Comparison of ENCODE assay signal across 9 cellular contexts in the genomic region with DNA sequence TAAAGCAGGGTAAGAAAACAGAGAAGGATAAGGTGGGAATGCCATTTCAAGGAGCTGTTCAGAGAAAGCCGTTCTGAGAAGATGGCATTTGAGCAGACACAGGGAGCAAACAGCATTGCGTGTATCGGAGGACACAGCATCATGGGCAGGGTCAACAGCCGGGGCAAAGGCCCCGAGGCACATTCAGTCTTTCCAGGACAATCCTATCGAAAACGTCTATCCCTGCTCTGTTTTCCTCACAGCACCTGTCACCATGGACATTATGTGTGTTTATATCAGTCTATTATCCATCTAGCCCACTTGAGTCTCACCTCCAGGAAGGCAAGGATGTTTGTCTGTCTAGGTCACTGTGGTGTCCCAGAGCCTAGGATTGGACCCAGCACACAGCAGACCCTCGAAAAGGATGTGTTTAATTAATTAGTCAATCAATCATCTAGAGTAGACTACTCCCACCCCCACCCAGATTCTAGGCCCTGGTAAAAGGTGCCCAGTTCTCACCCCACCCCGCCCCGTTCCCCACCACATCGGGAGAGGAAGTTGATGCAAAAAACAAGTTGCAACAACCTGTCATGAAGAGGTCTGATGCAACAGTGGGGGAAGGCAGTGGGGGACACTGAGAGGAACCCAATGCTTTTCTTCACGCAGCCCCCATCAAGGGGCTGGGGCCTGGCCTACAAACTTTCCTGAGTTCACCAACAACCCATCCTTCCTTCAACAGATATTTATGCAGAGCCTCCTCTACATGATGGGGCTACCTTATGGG.
DNase-seq lines count a peak whose midpoint lies in the region; ATAC-seq and TF ChIP-seq lines count a peak whose summit lies in the region.
"Had no signal": no experiment of that assay in that cellular context is flagged by ENCODE, and none has a peak within 500 bp of the region (broad histone marks: within the 10 kb centered on the region; RNA-seq: fewer than 3 reads in every experiment).

No MANE protein-coding gene starts in this region.

- peaks cover 14% of the 10 kb centered on the region for H3K4me1 Mint-ChIP-seq in HFFc6 (ENCODE audit: low read depth)

- DNase-seq in stimulated activated CD4-positive, alpha-beta T cell treated with anti-CD3 and anti-CD28 coated beads, Interleukin-1b, Interleukin-23, amount 100 ng/mL, for 48 hours = peak; percentile 34
- DNase-seq in stimulated activated CD4-positive, alpha-beta T cell treated with anti-CD3 and anti-CD28 coated beads, Interleukin-12 subunit alpha, Interleukin-12 subunit beta, amount 100 ng/mL, for 4 hours = no peak
- DNase-seq in activated effector memory CD4-positive, alpha-beta T cell treated with Interleukin-2 at 50 U/mL for 16 hours = peak; percentile 61
- DNase-seq in T1000 (lab: John Stamatoyannopoulos, UW) (no peak), HFFc6 (no peak)

- 74% methylated on average over 12 of the region's 12 CpGs for WGBS in liver

- H3K36me3 Mint-ChIP-seq in HFFc6 (ENCODE audit: low read depth) = no peaks in the 10 kb centered on the region

- H3K9ac ChIP-seq in liver (ENCODE audit: low read depth in 1 of 2, low read length in 2 of 2) = no peak overlapping the region

- TF ChIP-seq CTCF in liver (IDR thresholded peaks at IDR 0.05; ENCODE audit: low read depth, low read length, missing input control) (no peak), HFFc6 (IDR thresholded peaks at IDR 0.05) (no peak)

- no peak for TF ChIP-seq RAD21 in liver (IDR thresholded peaks at IDR 0.05)

- no peaks in the 10 kb centered on the region for H3K4me1 ChIP-seq in liver (ENCODE audit: control insufficient read depth in 4 of 4, insufficient read depth in 4 of 4, low read length in 3 of 4)

- H3K9me3 Mint-ChIP-seq in HFFc6 = no peaks in the 10 kb centered on the region

- no peaks in the 10 kb centered on the region for H3K36me3 ChIP-seq in liver (ENCODE audit: control insufficient read depth in 4 of 4, insufficient read depth in 3 of 4, low read depth in 1 of 4, low read length in 3 of 4)

- no peaks in the 10 kb centered on the region for H3K27me3 ChIP-seq in liver (ENCODE audit: control insufficient read depth in 4 of 4, insufficient read depth in 4 of 4, low read length in 3 of 4)

- H3K4me3 Mint-ChIP-seq in HFFc6 = no peak overlapping the region

- H3K27ac Mint-ChIP-seq in HFFc6 = no peak overlapping the region

- ATAC-seq in GM21723 (IDR thresholded peaks at IDR 0.05; ENCODE audit: unreplicated experiment) (no peak), GM19351 (IDR thresholded peaks at IDR 0.05; ENCODE audit: unreplicated experiment) (no peak)

- peaks cover 12% of the 10 kb centered on the region for H3K27me3 Mint-ChIP-seq in HFFc6 (ENCODE audit: insufficient read depth)

- H3K4me3 ChIP-seq in liver (ENCODE audit: low read depth in 1 of 3, low read length in 3 of 3) = no peak overlapping the region

- H3K27ac ChIP-seq in liver (ENCODE audit: low read depth in 1 of 2, low read length in 2 of 2) = peak overlapping the region; percentile 60 to 76
- H3K27ac ChIP-seq: C4-2B had no signal

- no peaks in the 10 kb centered on the region for H3K9me3 ChIP-seq in liver (ENCODE audit: control insufficient read depth in 4 of 4, low read length in 3 of 4)

TF ChIP-seq in liver, 16 proteins besides CTCF, POLR2A, EP300 and RAD21:
- TF ChIP-seq, protein P1, sequence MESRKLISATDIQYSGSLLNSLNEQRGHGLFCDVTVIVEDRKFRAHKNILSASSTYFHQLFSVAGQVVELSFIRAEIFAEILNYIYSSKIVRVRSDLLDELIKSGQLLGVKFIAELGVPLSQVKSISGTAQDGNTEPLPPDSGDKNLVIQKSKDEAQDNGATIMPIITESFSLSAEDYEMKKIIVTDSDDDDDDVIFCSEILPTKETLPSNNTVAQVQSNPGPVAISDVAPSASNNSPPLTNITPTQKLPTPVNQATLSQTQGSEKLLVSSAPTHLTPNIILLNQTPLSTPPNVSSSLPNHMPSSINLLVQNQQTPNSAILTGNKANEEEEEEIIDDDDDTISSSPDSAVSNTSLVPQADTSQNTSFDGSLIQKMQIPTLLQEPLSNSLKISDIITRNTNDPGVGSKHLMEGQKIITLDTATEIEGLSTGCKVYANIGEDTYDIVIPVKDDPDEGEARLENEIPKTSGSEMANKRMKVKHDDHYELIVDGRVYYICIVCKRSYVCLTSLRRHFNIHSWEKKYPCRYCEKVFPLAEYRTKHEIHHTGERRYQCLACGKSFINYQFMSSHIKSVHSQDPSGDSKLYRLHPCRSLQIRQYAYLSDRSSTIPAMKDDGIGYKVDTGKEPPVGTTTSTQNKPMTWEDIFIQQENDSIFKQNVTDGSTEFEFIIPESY (IDR thresholded peaks at IDR 0.05) = no peak
- TF ChIP-seq FOXA1 (IDR thresholded peaks at IDR 0.05) (no peak), MAX (IDR thresholded peaks at IDR 0.05) (no peak), ATF3 (IDR thresholded peaks at IDR 0.05) (no peak), FOXA2 (IDR thresholded peaks at IDR 0.05) (no peak), TAF1 (conservative IDR thresholded peaks at IDR 0.05) (no peak), YY1 (IDR thresholded peaks at IDR 0.05) (no peak), NR2F2 (IDR thresholded peaks at IDR 0.05) (no peak), HNF4A (conservative IDR thresholded peaks at IDR 0.05) (no peak), RXRA (IDR thresholded peaks at IDR 0.05) (no peak), HNF4G (IDR thresholded peaks at IDR 0.05) (no peak)
- TF ChIP-seq, protein P2, sequence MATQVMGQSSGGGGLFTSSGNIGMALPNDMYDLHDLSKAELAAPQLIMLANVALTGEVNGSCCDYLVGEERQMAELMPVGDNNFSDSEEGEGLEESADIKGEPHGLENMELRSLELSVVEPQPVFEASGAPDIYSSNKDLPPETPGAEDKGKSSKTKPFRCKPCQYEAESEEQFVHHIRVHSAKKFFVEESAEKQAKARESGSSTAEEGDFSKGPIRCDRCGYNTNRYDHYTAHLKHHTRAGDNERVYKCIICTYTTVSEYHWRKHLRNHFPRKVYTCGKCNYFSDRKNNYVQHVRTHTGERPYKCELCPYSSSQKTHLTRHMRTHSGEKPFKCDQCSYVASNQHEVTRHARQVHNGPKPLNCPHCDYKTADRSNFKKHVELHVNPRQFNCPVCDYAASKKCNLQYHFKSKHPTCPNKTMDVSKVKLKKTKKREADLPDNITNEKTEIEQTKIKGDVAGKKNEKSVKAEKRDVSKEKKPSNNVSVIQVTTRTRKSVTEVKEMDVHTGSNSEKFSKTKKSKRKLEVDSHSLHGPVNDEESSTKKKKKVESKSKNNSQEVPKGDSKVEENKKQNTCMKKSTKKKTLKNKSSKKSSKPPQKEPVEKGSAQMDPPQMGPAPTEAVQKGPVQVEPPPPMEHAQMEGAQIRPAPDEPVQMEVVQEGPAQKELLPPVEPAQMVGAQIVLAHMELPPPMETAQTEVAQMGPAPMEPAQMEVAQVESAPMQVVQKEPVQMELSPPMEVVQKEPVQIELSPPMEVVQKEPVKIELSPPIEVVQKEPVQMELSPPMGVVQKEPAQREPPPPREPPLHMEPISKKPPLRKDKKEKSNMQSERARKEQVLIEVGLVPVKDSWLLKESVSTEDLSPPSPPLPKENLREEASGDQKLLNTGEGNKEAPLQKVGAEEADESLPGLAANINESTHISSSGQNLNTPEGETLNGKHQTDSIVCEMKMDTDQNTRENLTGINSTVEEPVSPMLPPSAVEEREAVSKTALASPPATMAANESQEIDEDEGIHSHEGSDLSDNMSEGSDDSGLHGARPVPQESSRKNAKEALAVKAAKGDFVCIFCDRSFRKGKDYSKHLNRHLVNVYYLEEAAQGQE (IDR thresholded peaks at IDR 0.05) = no peak

Comparison
In these comparisons a context has a peak if more than half of its experiments do, and no peak if none do; other contexts are left out.
1. DNase-seq: peak in stimulated activated CD4-positive, alpha-beta T cell treated with anti-CD3 and anti-CD28 coated beads, Interleukin-1b, Interleukin-23, amount 100 ng/mL, for 48 hours (single experiment) and activated effector memory CD4-positive, alpha-beta T cell treated with Interleukin-2 at 50 U/mL for 16 hours (single experiment); none in stimulated activated CD4-positive, alpha-beta T cell treated with anti-CD3 and anti-CD28 coated beads, Interleukin-12 subunit alpha, Interleukin-12 subunit beta, amount 100 ng/mL, for 4 hours (single experiment), T1000 (single experiment) and HFFc6 (single experiment).